1 cellular context compared by ENCODE assay signal in the genomic region with DNA sequence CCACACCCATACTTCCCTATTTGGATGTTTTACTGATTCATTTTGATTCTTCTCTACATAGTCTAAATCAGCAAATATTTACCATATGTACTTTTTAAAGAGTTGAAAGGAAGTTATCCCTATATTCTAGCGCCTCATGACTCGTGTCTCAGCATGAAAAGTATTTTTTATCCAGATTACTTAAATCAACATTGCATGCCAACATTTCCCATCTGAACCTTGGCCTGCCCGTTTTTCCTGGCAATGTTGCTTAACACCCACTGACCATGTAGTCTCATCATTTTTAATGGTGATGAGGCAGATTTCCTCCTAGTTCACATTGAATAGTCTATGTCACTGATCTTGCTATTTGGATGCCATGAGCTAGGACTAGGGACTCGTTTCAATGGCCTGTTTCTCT.
TF ChIP-seq lines count a peak whose summit lies in the region.

No MANE protein-coding gene starts in this region.

TF ChIP-seq in GM23338, 12 proteins besides CTCF, POLR2A, EP300 and RAD21 (continued from another document):
- TF ChIP-seq, protein P1, sequence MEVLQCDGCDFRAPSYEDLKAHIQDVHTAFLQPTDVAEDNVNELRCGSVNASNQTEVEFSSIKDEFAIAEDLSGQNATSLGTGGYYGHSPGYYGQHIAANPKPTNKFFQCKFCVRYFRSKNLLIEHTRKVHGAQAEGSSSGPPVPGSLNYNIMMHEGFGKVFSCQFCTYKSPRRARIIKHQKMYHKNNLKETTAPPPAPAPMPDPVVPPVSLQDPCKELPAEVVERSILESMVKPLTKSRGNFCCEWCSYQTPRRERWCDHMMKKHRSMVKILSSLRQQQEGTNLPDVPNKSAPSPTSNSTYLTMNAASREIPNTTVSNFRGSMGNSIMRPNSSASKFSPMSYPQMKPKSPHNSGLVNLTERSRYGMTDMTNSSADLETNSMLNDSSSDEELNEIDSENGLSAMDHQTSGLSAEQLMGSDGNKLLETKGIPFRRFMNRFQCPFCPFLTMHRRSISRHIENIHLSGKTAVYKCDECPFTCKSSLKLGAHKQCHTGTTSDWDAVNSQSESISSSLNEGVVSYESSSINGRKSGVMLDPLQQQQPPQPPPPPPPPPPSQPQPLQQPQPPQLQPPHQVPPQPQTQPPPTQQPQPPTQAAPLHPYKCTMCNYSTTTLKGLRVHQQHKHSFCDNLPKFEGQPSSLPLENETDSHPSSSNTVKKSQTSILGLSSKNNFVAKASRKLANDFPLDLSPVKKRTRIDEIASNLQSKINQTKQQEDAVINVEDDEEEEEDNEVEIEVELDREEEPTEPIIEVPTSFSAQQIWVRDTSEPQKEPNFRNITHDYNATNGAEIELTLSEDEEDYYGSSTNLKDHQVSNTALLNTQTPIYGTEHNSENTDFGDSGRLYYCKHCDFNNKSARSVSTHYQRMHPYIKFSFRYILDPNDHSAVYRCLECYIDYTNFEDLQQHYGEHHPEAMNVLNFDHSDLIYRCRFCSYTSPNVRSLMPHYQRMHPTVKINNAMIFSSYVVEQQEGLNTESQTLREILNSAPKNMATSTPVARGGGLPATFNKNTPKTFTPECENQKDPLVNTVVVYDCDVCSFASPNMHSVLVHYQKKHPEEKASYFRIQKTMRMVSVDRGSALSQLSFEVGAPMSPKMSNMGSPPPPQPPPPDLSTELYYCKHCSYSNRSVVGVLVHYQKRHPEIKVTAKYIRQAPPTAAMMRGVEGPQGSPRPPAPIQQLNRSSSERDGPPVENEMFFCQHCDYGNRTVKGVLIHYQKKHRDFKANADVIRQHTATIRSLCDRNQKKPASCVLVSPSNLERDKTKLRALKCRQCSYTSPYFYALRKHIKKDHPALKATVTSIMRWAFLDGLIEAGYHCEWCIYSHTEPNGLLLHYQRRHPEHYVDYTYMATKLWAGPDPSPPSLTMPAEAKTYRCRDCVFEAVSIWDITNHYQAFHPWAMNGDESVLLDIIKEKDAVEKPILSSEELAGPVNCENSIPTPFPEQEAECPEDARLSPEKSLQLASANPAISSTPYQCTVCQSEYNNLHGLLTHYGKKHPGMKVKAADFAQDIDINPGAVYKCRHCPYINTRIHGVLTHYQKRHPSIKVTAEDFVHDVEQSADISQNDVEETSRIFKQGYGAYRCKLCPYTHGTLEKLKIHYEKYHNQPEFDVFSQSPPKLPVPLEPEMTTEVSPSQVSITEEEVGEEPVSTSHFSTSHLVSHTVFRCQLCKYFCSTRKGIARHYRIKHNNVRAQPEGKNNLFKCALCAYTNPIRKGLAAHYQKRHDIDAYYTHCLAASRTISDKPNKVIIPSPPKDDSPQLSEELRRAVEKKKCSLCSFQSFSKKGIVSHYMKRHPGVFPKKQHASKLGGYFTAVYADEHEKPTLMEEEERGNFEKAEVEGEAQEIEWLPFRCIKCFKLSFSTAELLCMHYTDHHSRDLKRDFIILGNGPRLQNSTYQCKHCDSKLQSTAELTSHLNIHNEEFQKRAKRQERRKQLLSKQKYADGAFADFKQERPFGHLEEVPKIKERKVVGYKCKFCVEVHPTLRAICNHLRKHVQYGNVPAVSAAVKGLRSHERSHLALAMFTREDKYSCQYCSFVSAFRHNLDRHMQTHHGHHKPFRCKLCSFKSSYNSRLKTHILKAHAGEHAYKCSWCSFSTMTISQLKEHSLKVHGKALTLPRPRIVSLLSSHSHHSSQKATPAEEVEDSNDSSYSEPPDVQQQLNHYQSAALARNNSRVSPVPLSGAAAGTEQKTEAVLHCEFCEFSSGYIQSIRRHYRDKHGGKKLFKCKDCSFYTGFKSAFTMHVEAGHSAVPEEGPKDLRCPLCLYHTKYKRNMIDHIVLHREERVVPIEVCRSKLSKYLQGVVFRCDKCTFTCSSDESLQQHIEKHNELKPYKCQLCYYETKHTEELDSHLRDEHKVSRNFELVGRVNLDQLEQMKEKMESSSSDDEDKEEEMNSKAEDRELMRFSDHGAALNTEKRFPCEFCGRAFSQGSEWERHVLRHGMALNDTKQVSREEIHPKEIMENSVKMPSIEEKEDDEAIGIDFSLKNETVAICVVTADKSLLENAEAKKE (CRISPR knock-in tag; IDR thresholded peaks at IDR 0.05) = no peak
- TF ChIP-seq, protein P2, sequence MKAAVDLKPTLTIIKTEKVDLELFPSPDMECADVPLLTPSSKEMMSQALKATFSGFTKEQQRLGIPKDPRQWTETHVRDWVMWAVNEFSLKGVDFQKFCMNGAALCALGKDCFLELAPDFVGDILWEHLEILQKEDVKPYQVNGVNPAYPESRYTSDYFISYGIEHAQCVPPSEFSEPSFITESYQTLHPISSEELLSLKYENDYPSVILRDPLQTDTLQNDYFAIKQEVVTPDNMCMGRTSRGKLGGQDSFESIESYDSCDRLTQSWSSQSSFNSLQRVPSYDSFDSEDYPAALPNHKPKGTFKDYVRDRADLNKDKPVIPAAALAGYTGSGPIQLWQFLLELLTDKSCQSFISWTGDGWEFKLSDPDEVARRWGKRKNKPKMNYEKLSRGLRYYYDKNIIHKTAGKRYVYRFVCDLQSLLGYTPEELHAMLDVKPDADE (IDR thresholded peaks at IDR 0.05) = no peak
- no peak for TF ChIP-seq CREB1 (CRISPR knock-in tag; IDR thresholded peaks at IDR 0.05; ENCODE audit: low read depth)
- TF ChIP-seq POLR2AphosphoS5 (IDR thresholded peaks at IDR 0.05; ENCODE audit: low read depth) = no peak
- TF ChIP-seq ZNF331 (CRISPR knock-in tag; IDR thresholded peaks at IDR 0.05; ENCODE audit: low read depth) = no peak
- no peak for TF ChIP-seq EZH2 (IDR thresholded peaks at IDR 0.05; ENCODE audit: low read depth, unreplicated experiment)
- TF ChIP-seq EZH2phosphoT487 (IDR thresholded peaks at IDR 0.05; ENCODE audit: unreplicated experiment) = no peak
